In the genomic region with DNA sequence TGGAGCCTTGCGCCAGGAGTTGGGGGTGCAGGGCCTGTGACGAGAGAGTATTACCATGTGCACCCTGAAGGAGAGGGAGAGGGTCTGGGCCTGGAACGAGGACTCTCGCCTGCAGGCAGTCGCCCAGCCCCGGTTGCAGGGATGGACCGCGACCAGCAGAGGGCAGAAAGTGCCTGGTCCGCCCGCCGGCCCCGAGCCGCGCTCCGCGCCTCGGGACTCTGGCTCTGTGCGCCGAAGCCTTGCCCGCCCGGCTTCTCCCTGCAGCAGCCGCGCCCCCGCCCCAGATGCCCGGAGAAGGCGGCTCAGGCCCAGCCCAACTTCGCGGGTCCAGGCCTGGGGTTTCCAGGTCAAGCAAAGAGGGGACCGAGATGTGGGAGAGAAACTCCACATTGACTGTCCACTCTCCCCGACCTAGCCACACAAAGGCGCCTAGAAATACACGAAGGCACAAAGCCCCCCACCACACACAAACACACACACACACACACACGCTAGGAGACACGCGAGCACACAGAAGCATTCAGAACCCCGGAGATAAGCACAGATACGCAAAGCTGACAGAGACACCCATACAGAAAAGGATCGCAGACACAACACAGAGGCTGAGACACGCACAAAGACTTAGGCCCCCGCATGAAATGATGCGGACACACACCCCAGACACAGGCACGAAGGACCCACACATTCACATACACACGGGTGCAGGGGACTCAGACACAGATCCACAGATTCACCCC, we compare ENCODE assay signal across 8 cellular contexts. TPM values are rescaled to one million over a fixed set of nuclear protein-coding genes. Genes with fewer than 3 reads are reported as not detected.
DNase-seq lines count a peak whose midpoint lies in the region; ATAC-seq and TF ChIP-seq lines count a peak whose summit lies in the region.

No MANE protein-coding gene starts in this region.

- peak; percentile 25 for TF ChIP-seq CTCF in SU-DHL-6 (IDR thresholded peaks at IDR 0.05; ENCODE audit: insufficient read depth, low read length, poor library complexity, severe bottlenecking)
- TF ChIP-seq CTCF in heart left ventricle (IDR thresholded peaks at IDR 0.05), result peak; percentile 74 to 91 (median 86)
- peak; percentile 62 to 74 (median 71) for TF ChIP-seq CTCF in uterus (IDR thresholded peaks at IDR 0.05)

- no peaks in the 10 kb centered on the region for H3K9me3 Mint-ChIP-seq in activated naive CD8-positive, alpha-beta T cell treated with anti-CD3 and anti-CD28 coated beads, Interleukin-2, amount 10 ng/mL, durations not matched to agents 7 days and 5 days

- H3K4me3 ChIP-seq in SU-DHL-6 (ENCODE audit: insufficient read depth, low read length, poor library complexity, severe bottlenecking) (no peak overlapping the region), heart left ventricle (peak overlapping the region in 11 of 12 donors; percentile 30 to 60 (median 49)), uterus (no peak overlapping the region)

- peaks cover 75% of the 10 kb centered on the region for H3K27me3 Mint-ChIP-seq in activated naive CD8-positive, alpha-beta T cell treated with anti-CD3 and anti-CD28 coated beads, Interleukin-2, amount 10 ng/mL, durations not matched to agents 7 days and 5 days

- H2AFZ ChIP-seq in SU-DHL-6 (ENCODE audit: low read depth, low read length, severe bottlenecking), result no peak overlapping the region

- POLR2A ChIA-PET in activated naive CD8-positive, alpha-beta T cell treated with anti-CD3 and anti-CD28 coated beads, Interleukin-2, amount 10 ng/mL, durations not matched to agents 7 days and 5 days (lab: Charles Lee), result no interaction called here

- no peaks in the 10 kb centered on the region for H4K20me1 ChIP-seq in SU-DHL-6 (ENCODE audit: low read depth, low read length)

- no peaks in the 10 kb centered on the region for H3K79me2 ChIP-seq in SU-DHL-6 (ENCODE audit: insufficient read depth, low read length)

- intact Hi-C loops in heart left ventricle (cut with DNase I), result loop anchor here (1.0 to 10.0 kb wide), 8 partner anchors 76 to 173 kb away; no protein-coding TSS in a partner anchor
- intact Hi-C loops in uterus (cut with DNase I; ENCODE audit: low total_unique reads), result no loop called here

- no peaks in the 10 kb centered on the region for H3K9me2 ChIP-seq in SU-DHL-6 (replicated peaks; ENCODE audit: insufficient read depth, low read length)

- no peak overlapping the region for H3K27ac ChIP-seq in SU-DHL-6 (ENCODE audit: low read depth, low read length)
- H3K27ac ChIP-seq in heart left ventricle, result peak overlapping the region in 1 of 12 donors; percentile 4
- H3K27ac ChIP-seq in uterus, result no peak overlapping the region

- H3K36me3 Mint-ChIP-seq in activated naive CD8-positive, alpha-beta T cell treated with anti-CD3 and anti-CD28 coated beads, Interleukin-2, amount 10 ng/mL, durations not matched to agents 7 days and 5 days, result no peaks in the 10 kb centered on the region

- TF ChIP-seq POLR2A in heart left ventricle (IDR thresholded peaks at IDR 0.05), result no peak
- TF ChIP-seq POLR2A in uterus (IDR thresholded peaks at IDR 0.05), result no peak

- H3K27ac Mint-ChIP-seq in activated naive CD8-positive, alpha-beta T cell treated with anti-CD3 and anti-CD28 coated beads, Interleukin-2, amount 10 ng/mL, durations not matched to agents 7 days and 5 days, result peak overlapping the region; percentile 46

- peaks cover 16% of the 10 kb centered on the region for H3K4me1 Mint-ChIP-seq in activated naive CD8-positive, alpha-beta T cell treated with anti-CD3 and anti-CD28 coated beads, Interleukin-2, amount 10 ng/mL, durations not matched to agents 7 days and 5 days

- no peak overlapping the region for H3K9ac ChIP-seq in SU-DHL-6 (ENCODE audit: low read length)

- peak overlapping the region; percentile 8 for H3K4me3 Mint-ChIP-seq in activated naive CD8-positive, alpha-beta T cell treated with anti-CD3 and anti-CD28 coated beads, Interleukin-2, amount 10 ng/mL, durations not matched to agents 7 days and 5 days

- peak; percentile 62 for ATAC-seq in activated naive CD8-positive, alpha-beta T cell treated with anti-CD3 and anti-CD28 coated beads, Interleukin-2, amount 10 ng/mL, durations not matched to agents 7 days and 5 days (ENCODE audit: low read depth)
- ATAC-seq in heart left ventricle (peak; percentile 36 to 88 (median 84)), HG03460 (IDR thresholded peaks at IDR 0.05; ENCODE audit: unreplicated experiment) (no peak)

- DNase-seq in Daoy (ENCODE audit: low read depth), result peak; percentile 94
- DNase-seq in LHCN-M2 (ENCODE audit: low read depth), result peak; percentile 27
- DNase-seq in activated naive CD8-positive, alpha-beta T cell treated with anti-CD3 and anti-CD28 coated beads, Interleukin-2, amount 10 ng/mL, durations not matched to agents 7 days and 5 days, result peak; percentile 82
- DNase-seq in heart left ventricle, result peak; percentile 76 to 88 (median 78)
- peak; percentile 27 for DNase-seq in putamen (ENCODE audit: low spot score)
- DNase-seq in uterus, result peak; percentile 32 to 64

- no peaks in the 10 kb centered on the region for H3K9me3 ChIP-seq in SU-DHL-6 (ENCODE audit: insufficient read depth, low read length)
- no peaks in the 10 kb centered on the region for H3K9me3 ChIP-seq in heart left ventricle
- no peaks in the 10 kb centered on the region for H3K9me3 ChIP-seq in uterus

- no peaks in the 10 kb centered on the region for H3F3A ChIP-seq in SU-DHL-6 (ENCODE audit: insufficient read depth)

- H3K4me2 ChIP-seq in SU-DHL-6 (ENCODE audit: low read depth, low read length, poor library complexity, severe bottlenecking), result no peak overlapping the region

- H3K4me1 ChIP-seq in heart left ventricle (peaks cover 0 to 51% (median 21%) of the 10 kb centered on the region in 12 donors), uterus (peaks cover 0 to 35% of the 10 kb centered on the region in 2 donors)

- no peaks in the 10 kb centered on the region for H3K36me3 ChIP-seq in SU-DHL-6 (ENCODE audit: low read length)
- H3K36me3 ChIP-seq in heart left ventricle, result no peaks in the 10 kb centered on the region
- no peaks in the 10 kb centered on the region for H3K36me3 ChIP-seq in uterus

- H3K27me3 ChIP-seq in SU-DHL-6 (ENCODE audit: low read length) (no peaks in the 10 kb centered on the region), heart left ventricle (peaks cover 37 to 91% (median 67%) of the 10 kb centered on the region in 9 donors), uterus (peaks cover 18 to 51% of the 10 kb centered on the region in 2 donors)

- 1 to 2% (median 2%) methylated on average over 39 to 43 of the region's 43 CpGs for WGBS in heart left ventricle, 4 donors

RNA-seq across cellular contexts. Expression of gene LMX1B, which starts 2.0 kb away (rescaled TPM):
- total RNA-seq in Daoy (2014; rRNA removed; shearing (Covaris generic)), result 1.5 and 4.6 TPM in 2 replicates
- total RNA-seq in LHCN-M2 (2014; rRNA removed), result not detected in 2 replicates
- not detected for polyA plus RNA-seq in LHCN-M2 (2012)
- not detected for total RNA-seq in activated naive CD8-positive, alpha-beta T cell treated with anti-CD3 and anti-CD28 coated beads, Interleukin-2, amount 10 ng/mL, durations not matched to agents 7 days and 5 days
- 1 to 10 TPM in 1 of 9 donors, under 1 TPM in 8; 0.19 to 1.1 (median 0.47) TPM for total RNA-seq in heart left ventricle
- polyA plus RNA-seq in heart left ventricle, result under 1 TPM; 0.15 to 0.32 TPM
- total RNA-seq in uterus, result not detected

Comparison
In these comparisons a context has a peak if more than half of its experiments do, and no peak if none do; other contexts are left out.
1. DNase-seq: peak in every context shown above with its lines; median percentile 94 in Daoy; 82 in activated naive CD8-positive, alpha-beta T cell treated with anti-CD3 and anti-CD28 coated beads, Interleukin-2, amount 10 ng/mL, durations not matched to agents 7 days and 5 days; 78 in heart left ventricle; 48 in uterus; 27 in LHCN-M2; 27 in putamen.
2. H3K4me3 ChIP-seq: peak in heart left ventricle (11 of 12); none in SU-DHL-6 (single experiment) and uterus (0 of 2).
3. CTCF ChIP-seq: peak in every context shown above with its lines; median percentile 86 in heart left ventricle; 71 in uterus; 25 in SU-DHL-6.